In the genomic region with DNA sequence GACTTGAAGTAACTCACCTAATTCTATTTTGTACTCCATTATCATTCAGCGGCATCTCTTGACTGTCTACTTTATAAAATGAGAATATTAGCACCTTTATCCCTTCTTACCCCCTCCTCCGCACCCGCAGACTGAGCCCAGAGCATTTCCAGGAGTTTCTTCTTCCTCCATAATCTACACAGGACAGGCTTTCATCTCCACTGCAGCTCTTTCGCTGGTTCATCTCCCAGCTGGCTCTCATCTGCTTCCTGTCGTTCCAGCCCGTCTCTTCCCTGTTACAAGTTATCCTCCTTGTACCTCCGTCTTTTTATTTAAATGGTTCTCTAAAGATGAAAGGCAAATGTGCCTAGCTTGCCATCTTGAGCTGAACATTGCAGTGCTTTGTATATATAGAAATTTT, we compare ENCODE assay signal across 21 cellular contexts. TPM values are rescaled to one million over a fixed set of nuclear protein-coding genes. Genes with fewer than 3 reads are reported as not detected.
DNase-seq lines count a peak whose midpoint lies in the region; ATAC-seq, FAIRE-seq and TF ChIP-seq lines count a peak whose summit lies in the region.
"Had no signal": no experiment of that assay in that cellular context is flagged by ENCODE, and none has a peak within 500 bp of the region (broad histone marks: within the 10 kb centered on the region; RNA-seq: fewer than 3 reads in every experiment).

No MANE protein-coding gene starts in this region.

- no peak overlapping the region for H4K91ac ChIP-seq in trophoblast cell (ENCODE audit: low read depth, low read length)

- BruUV-seq in PC-9 (replicated peaks; lab: Mats Ljungman, UMichigan): no TSS peak

- H4K20me1 ChIP-seq in GM23338 (replicated peaks; ENCODE audit: insufficient read depth) (peaks cover 3% of the 10 kb centered on the region; the same call in 1 of the 2 replicates), PC-9 (ENCODE audit: insufficient read depth) (no peaks in the 10 kb centered on the region)

- no peaks in the 10 kb centered on the region for H3K27me3 ChIP-seq in GM23338 (ENCODE audit: insufficient read depth)
- H3K27me3 ChIP-seq in PC-9 (ENCODE audit: insufficient read depth, low read depth): no peaks in the 10 kb centered on the region
- H3K27me3 ChIP-seq in trophoblast cell (ENCODE audit: insufficient read depth, low read length): no peaks in the 10 kb centered on the region
- H3K27me3 ChIP-seq: BLaER1 had no signal

- H3K36me3 ChIP-seq in GM23338 (ENCODE audit: insufficient read depth) (no peaks in the 10 kb centered on the region), PC-9 (ENCODE audit: low read depth) (no peaks in the 10 kb centered on the region), trophoblast cell (ENCODE audit: control insufficient read depth in 1 of 2, insufficient read depth in 2 of 2, low read length in 2 of 2) (peaks cover 0 to 2% of the 10 kb centered on the region in 2 experiments), kidney (ENCODE audit: control insufficient read depth in 1 of 2, insufficient read depth in 2 of 2, low read length in 2 of 2) (no peaks in the 10 kb centered on the region)
- H3K36me3 ChIP-seq: HAP-1 had no signal

- no peak for FAIRE-seq in kidney (lab: Jason Lieb, UNC)
- FAIRE-seq: GM12891, H1 had no signal

- CTCF ChIA-PET in PC-9 (lab: Charles Lee) (no interaction called here), WTC11 (lab: Charles Lee) (no interaction called here)

- no peak for DNase-seq in GM23338 (ENCODE audit: low spot score)
- DNase-seq in PC-9: no peak
- no peak for DNase-seq in WTC11 (ENCODE audit: low spot score)
- no peak for DNase-seq in trophoblast cell
- DNase-seq in HT-29 (ENCODE audit: low spot score): no peak
- DNase-seq in NCI-H2107 treated with DMSO at 0.1 percent for 48 hours (lab: John Stamatoyannopoulos, UW; ENCODE audit: unreplicated experiment): no peak
- no peak for DNase-seq in kidney
- DNase-seq in NCI-H510A treated with DMSO at 0.1 percent for 48 hours (lab: John Stamatoyannopoulos, UW): no peak
- DNase-seq: Calu3; CD4-positive, CD25-positive, alpha-beta regulatory T cell; CD8-positive, alpha-beta memory T cell; DMS53; DMS79 treated with DMSO at 0.1 percent for 48 hours; GF-D8; HFFc6 had no signal

- peaks cover 44% of the 10 kb centered on the region for H3K4me1 ChIP-seq in GM23338 (ENCODE audit: insufficient read depth)
- H3K4me1 ChIP-seq in PC-9 (replicated peaks; ENCODE audit: insufficient read depth): peaks cover 43% of the 10 kb centered on the region
- peaks cover 3 to 4% of the 10 kb centered on the region in 2 experiments for H3K4me1 ChIP-seq in trophoblast cell (ENCODE audit: control insufficient read depth in 1 of 2, insufficient read depth in 2 of 2, low read length in 2 of 2)
- H3K4me1 ChIP-seq in kidney (ENCODE audit: control insufficient read depth in 1 of 2, insufficient read depth in 1 of 2, low read depth in 1 of 2, low read length in 2 of 2): no peaks in the 10 kb centered on the region
- H3K4me1 ChIP-seq: BLaER1, HAP-1 had no signal

- H3K79me1 ChIP-seq in trophoblast cell (ENCODE audit: low read length): no peaks in the 10 kb centered on the region

- no peak overlapping the region for H3K4me3 Mint-ChIP-seq in GM23338
- H3K4me3 Mint-ChIP-seq in WTC11: no peak overlapping the region
- H3K4me3 Mint-ChIP-seq: B cell; CD4-positive, CD25-positive, alpha-beta regulatory T cell; CD8-positive, alpha-beta memory T cell; HFFc6 had no signal

- H3K18ac ChIP-seq in trophoblast cell (ENCODE audit: low read length): no peak overlapping the region

- H3K4me1 Mint-ChIP-seq in GM23338: peaks cover 76% of the 10 kb centered on the region
- peaks cover 80% of the 10 kb centered on the region for H3K4me1 Mint-ChIP-seq in WTC11

- H3K9me2 ChIP-seq in GM23338 (ENCODE audit: insufficient read depth) (no peaks in the 10 kb centered on the region), PC-9 (ENCODE audit: insufficient read depth) (no peaks in the 10 kb centered on the region)

- no peak overlapping the region for H2BK120ac ChIP-seq in trophoblast cell (ENCODE audit: insufficient read depth, low read length, poor library complexity)

- intact Hi-C loops in PC-9 (cut with micrococcal nuclease; ENCODE audit: unreplicated experiment): no loop called here
- intact Hi-C loops in kidney (cut with DNase I): no loop called here

- H3K79me2 ChIP-seq in GM23338 (replicated peaks; ENCODE audit: insufficient read depth) (peaks cover 99% of the 10 kb centered on the region), PC-9 (ENCODE audit: low read depth) (peaks cover 29% of the 10 kb centered on the region), trophoblast cell (ENCODE audit: control insufficient read depth, insufficient read depth, low read length, poor library complexity) (no peaks in the 10 kb centered on the region)

- no peak overlapping the region for H3K23ac ChIP-seq in trophoblast cell (ENCODE audit: low read length)

- peaks cover 9% of the 10 kb centered on the region for H3K27me3 Mint-ChIP-seq in GM23338 (ENCODE audit: insufficient read depth, low read depth, poor library complexity)
- H3K27me3 Mint-ChIP-seq in WTC11 (ENCODE audit: low read depth): no peaks in the 10 kb centered on the region
- H3K27me3 Mint-ChIP-seq: B cell; CD4-positive, CD25-positive, alpha-beta regulatory T cell; CD8-positive, alpha-beta memory T cell had no signal

- no peak overlapping the region for H2AK5ac ChIP-seq in trophoblast cell (ENCODE audit: low read length)

- H3K27ac ChIP-seq in GM23338 (ENCODE audit: low read depth): no peak overlapping the region
- 0 out of 2 replicates have a peak overlapping the region, but pooled peaks have one; percentile 88 for H3K27ac ChIP-seq in PC-9
- H3K27ac ChIP-seq in trophoblast cell (ENCODE audit: low read depth, low read length): no peak overlapping the region
- no peak overlapping the region for H3K27ac ChIP-seq in kidney (ENCODE audit: low read depth in 2 of 2, low read length in 2 of 2)
- H3K27ac ChIP-seq: BLaER1, C4-2B had no signal

- H3K14ac ChIP-seq in trophoblast cell (ENCODE audit: low read length): no peak overlapping the region

- peaks cover 25% of the 10 kb centered on the region for H3K36me3 Mint-ChIP-seq in GM23338 (ENCODE audit: low read depth)
- H3K36me3 Mint-ChIP-seq in WTC11: peaks cover 17% of the 10 kb centered on the region

- H3K4me2 ChIP-seq in GM23338 (peak overlapping the region; percentile 55; the same call in 1 of the 2 replicates), PC-9 (no peak overlapping the region), trophoblast cell (ENCODE audit: low read length) (no peak overlapping the region)
- H3K4me2 ChIP-seq: BLaER1 had no signal

- H3K9me3 ChIP-seq in PC-9 (ENCODE audit: insufficient read depth, low read depth) (no peaks in the 10 kb centered on the region; the same call in 1 of the 2 replicates), trophoblast cell (ENCODE audit: insufficient read depth, low read depth, low read length) (peaks cover 4% of the 10 kb centered on the region), kidney (ENCODE audit: control insufficient read depth in 1 of 2, low read length in 2 of 2) (peaks cover 0 to 4% of the 10 kb centered on the region in 2 donors)
- H3K9me3 ChIP-seq: HAP-1 had no signal

- no peak overlapping the region for H2BK12ac ChIP-seq in trophoblast cell (ENCODE audit: low read length)

- POLR2A ChIA-PET in PC-9 (lab: Charles Lee; ENCODE audit: unreplicated experiment): no interaction called here
- POLR2A ChIA-PET in WTC11 (lab: Charles Lee): no interaction called here

- H3K27ac Mint-ChIP-seq in GM23338 (no peak overlapping the region), WTC11 (peak overlapping the region; percentile 54; the same call in 1 of the 2 replicates)
- H3K27ac Mint-ChIP-seq: B cell; CD4-positive, CD25-positive, alpha-beta regulatory T cell; CD8-positive, alpha-beta memory T cell; HFFc6 had no signal

- no peak overlapping the region for H4K12ac ChIP-seq in trophoblast cell (ENCODE audit: low read depth, low read length)

- H2BK5ac ChIP-seq in trophoblast cell (ENCODE audit: low read depth, low read length, poor library complexity): no peak overlapping the region

- H3K4ac ChIP-seq in trophoblast cell (ENCODE audit: low read depth, low read length): peak overlapping the region; percentile 12

- no peak overlapping the region for H3K4me3 ChIP-seq in GM23338
- no peak overlapping the region for H3K4me3 ChIP-seq in PC-9
- H3K4me3 ChIP-seq in trophoblast cell (ENCODE audit: low read depth, low read length): no peak overlapping the region
- no peak overlapping the region for H3K4me3 ChIP-seq in kidney (ENCODE audit: low read length in 2 of 2)
- H3K4me3 ChIP-seq: BLaER1, HAP-1 had no signal

- WGBS in trophoblast cell (ENCODE audit: extremely low coverage, insufficient coverage, insufficient read length): no CpG with 5 or more reads among the region's 7 CpGs

- TF ChIP-seq CTCF in GM23338 (conservative IDR thresholded peaks at IDR 0.05; ENCODE audit: low read depth in 2 of 2) (no peak), PC-9 (conservative IDR thresholded peaks at IDR 0.05) (no peak), WTC11 (IDR thresholded peaks at IDR 0.05) (no peak), kidney (IDR thresholded peaks at IDR 0.05; ENCODE audit: borderline replicate concordance, extremely low read depth, insufficient read depth) (no peak)

- no peak overlapping the region for H3K9ac ChIP-seq in trophoblast cell (ENCODE audit: low read length)
- no peak overlapping the region for H3K9ac ChIP-seq in kidney (ENCODE audit: low read length in 2 of 2)
- H3K9ac ChIP-seq: BLaER1 had no signal

- ATAC-seq in GM23338 (peak; percentile 23; the same call in 1 of the 3 replicates), WTC11 (no peak)

- H2AFZ ChIP-seq in GM23338 (no peak overlapping the region), PC-9 (no peak overlapping the region), trophoblast cell (ENCODE audit: insufficient read depth, low read length, poor library complexity) (no peak overlapping the region)

- H3F3A ChIP-seq in GM23338 (replicated peaks; ENCODE audit: low read depth) (no peaks in the 10 kb centered on the region), PC-9 (ENCODE audit: insufficient read depth, low read depth) (peaks cover 29% of the 10 kb centered on the region)

- no peaks in the 10 kb centered on the region; the same call in 2 of the 3 replicates for H3K9me3 Mint-ChIP-seq in GM23338
- H3K9me3 Mint-ChIP-seq in WTC11: peaks cover 9% of the 10 kb centered on the region; the same call in 1 of the 2 replicates
- H3K9me3 Mint-ChIP-seq: HFFc6 had no signal

- no peak overlapping the region for H4K8ac ChIP-seq in trophoblast cell (ENCODE audit: low read depth, low read length)

TF ChIP-seq in GM23338, 12 proteins besides CTCF, POLR2A, EP300 and RAD21 (continues in another document):
- TF ChIP-seq ZNF114 (CRISPR knock-in tag; IDR thresholded peaks at IDR 0.05) (no peak), EZH2phosphoT487 (IDR thresholded peaks at IDR 0.05; ENCODE audit: unreplicated experiment) (no peak)

TF ChIP-seq in WTC11, 78 proteins besides CTCF, POLR2A, EP300 and RAD21 (continues in another document):
- no peak for TF ChIP-seq CREM (CRISPR knock-in tag; IDR thresholded peaks at IDR 0.05)
- no peak for TF ChIP-seq RORB (CRISPR knock-in tag; IDR thresholded peaks at IDR 0.05)

RNA-seq across cellular contexts. Expression of gene GALNT7, which starts 39.8 kb away (rescaled TPM):
- 64.2 and 72.2 TPM in 2 replicates for total RNA-seq in GM23338 (2014; rRNA removed; shearing (Covaris generic))
- polyA plus RNA-seq in GM23338 (2016; fragmentation: Nextera tagmentation; extraction: Ambion mirVana): 28.9 and 31.8 TPM in 2 replicates
- 57.2 and 72.5 TPM in 2 replicates for total RNA-seq in PC-9 (2021)
- total RNA-seq in WTC11 (2021): 79.9 to 86.9 TPM (median 82.8 TPM) in 3 replicates
- 21.4 and 21.7 TPM in 2 replicates for polyA plus RNA-seq in trophoblast cell (2013)
- total RNA-seq in HT-29 (2014; rRNA removed; shearing (Covaris generic)): 14.4 and 15.4 TPM in 2 replicates
- total RNA-seq in kidney: 25.6 TPM
- polyA plus RNA-seq in kidney (ENCODE audit: insufficient read depth, low read depth, low replicate concordance): 3.8 TPM
